ENCODE assay signal across 8 cellular contexts in genomic region chr1:1402081-1402900, GRCh38. TPM values are rescaled to one million over a fixed set of nuclear protein-coding genes. Genes with fewer than 3 reads are reported as not detected.
DNase-seq lines count a peak whose midpoint lies in the region; ATAC-seq and TF ChIP-seq lines count a peak whose summit lies in the region.

No MANE protein-coding gene starts in this region.

- ATAC-seq in GM21447 (IDR thresholded peaks at IDR 0.05; ENCODE audit: unreplicated experiment): no peak
- ATAC-seq in GM19328 (IDR thresholded peaks at IDR 0.05; ENCODE audit: unreplicated experiment): no peak

- no peak overlapping the region for H3K27ac ChIP-seq in KMS-11
- H3K27ac ChIP-seq in epithelial cell of prostate: peak overlapping the region; percentile 34

- TF ChIP-seq CTCF in KMS-11 (conservative IDR thresholded peaks at IDR 0.05; ENCODE audit: low read depth, low read length): peak; percentile 87

- no peak overlapping the region for H3K9ac ChIP-seq in KMS-11

- no peaks in the 10 kb centered on the region for H3K27me3 ChIP-seq in KMS-11 (ENCODE audit: insufficient read depth, low read depth)

- H3K4me2 ChIP-seq in KMS-11: no peak overlapping the region

- H3K36me3 ChIP-seq in KMS-11 (ENCODE audit: insufficient read depth): peaks cover 14% of the 10 kb centered on the region; the same call in 1 of the 2 replicates

- H4K20me1 ChIP-seq in KMS-11 (ENCODE audit: insufficient read depth): no peaks in the 10 kb centered on the region

- no peak overlapping the region for H3K4me3 ChIP-seq in KMS-11 (IDR thresholded peaks at IDR 0.05; ENCODE audit: insufficient read depth, low read depth, low read length)

- DNase-seq in SHP77 (lab: John Stamatoyannopoulos, UW): peak; percentile 34 to 45
- no peak for DNase-seq in SHP77 treated with DMSO at 0.1 percent for 48 hours (lab: John Stamatoyannopoulos, UW)
- DNase-seq in UCSD-AML1 (lab: John Stamatoyannopoulos, UW; ENCODE audit: unreplicated experiment): peak; percentile 30
- peak; percentile 61 for DNase-seq in epithelial cell of prostate (ENCODE audit: low read depth, low spot score)
- peak; percentile 61 for DNase-seq in renal cortical epithelial cell (ENCODE audit: low read depth)

- H3K79me2 ChIP-seq in KMS-11 (ENCODE audit: insufficient read depth, low read depth): peaks cover 76% of the 10 kb centered on the region

- peaks cover 44% of the 10 kb centered on the region for H3K4me1 ChIP-seq in KMS-11 (ENCODE audit: low read depth, poor library complexity, severe bottlenecking)

- H2AFZ ChIP-seq in KMS-11 (ENCODE audit: low read depth): no peak overlapping the region

RNA-seq across cellular contexts. Expression of gene CCNL2, which starts 3.2 kb away (rescaled TPM):
- 71.0 and 155 TPM in 2 replicates for total RNA-seq in renal cortical epithelial cell

RNA-seq across cellular contexts. Expression of gene MRPL20, which starts 4.8 kb away (rescaled TPM):
- total RNA-seq in renal cortical epithelial cell: 72.1 and 79.5 TPM in 2 replicates

RNA-seq across cellular contexts. Expression of gene ANKRD65, which starts 18.8 kb away (rescaled TPM):
- total RNA-seq in renal cortical epithelial cell: 0.10 and 0.17 TPM in 2 replicates

RNA-seq across cellular contexts. Expression of gene AURKAIP1, which starts 27.3 kb away (rescaled TPM):
- total RNA-seq in renal cortical epithelial cell: 75.6 and 155 TPM in 2 replicates

RNA-seq across cellular contexts. Expression of gene VWA1, which starts 33.2 kb away (rescaled TPM):
- 14.4 and 19.1 TPM in 2 replicates for total RNA-seq in renal cortical epithelial cell
